In genomic region chr5:125401724-125402622, GRCh38 we compare ENCODE assay signal across 23 cellular contexts.
DNase-seq lines count a peak whose midpoint lies in the region; ATAC-seq and TF ChIP-seq lines count a peak whose summit lies in the region.
"Had no signal": no experiment of that assay in that cellular context is flagged by ENCODE, and none has a peak within 500 bp of the region (broad histone marks: within the 10 kb centered on the region; RNA-seq: fewer than 3 reads in every experiment).

No MANE protein-coding gene starts in this region.

- H3K4me3 ChIP-seq in fibroblast of mammary gland (ENCODE audit: control insufficient read depth, low read depth, low read length) (no peak overlapping the region), psoas muscle (no peak overlapping the region)
- H3K4me3 ChIP-seq: BLaER1 treated with 17β-estradiol and CSF1 and Interleukin-3, amounts not matched to agents 10 nM and 100 nM; colonic mucosa; upper lobe of right lung had no signal

- POLR2A ChIA-PET in RWPE1 (lab: Yijun Ruan, JAX; ENCODE audit: low non-redundant PET): no interaction called here

- intact Hi-C loops in activated naive CD4-positive, alpha-beta T cell treated with anti-CD3 and anti-CD28 coated beads for 36 hours (cut with micrococcal nuclease): no loop called here
- intact Hi-C loops in psoas muscle (cut with DNase I): no loop called here

- DNase-seq in HT-29 (ENCODE audit: low spot score): peak; percentile 62
- DNase-seq in RWPE1 (ENCODE audit: low spot score): peak; percentile 53
- DNase-seq in fibroblast of mammary gland (ENCODE audit: low read depth): peak; percentile 67
- DNase-seq in NCI-H2196 treated with DMSO at 0.1 percent for 48 hours (lab: John Stamatoyannopoulos, UW; ENCODE audit: unreplicated experiment): no peak
- no peak for DNase-seq in activated naive CD4-positive, alpha-beta T cell treated with anti-CD3 and anti-CD28 coated beads for 36 hours
- no peak for DNase-seq in activated naive CD4-positive, alpha-beta T cell treated with anti-CD3 and anti-CD28 coated beads, Interleukin-2, amount 10 ng/mL, durations not matched to agents 7 days and 5 days
- no peak for DNase-seq in psoas muscle
- DNase-seq: activated CD4-positive, CD25-positive, alpha-beta regulatory T cell treated with anti-CD3 and anti-CD28 coated beads, Interleukin-2, amount 50 U/mL, for 72 hours; activated CD8-positive, alpha-beta T cell treated with anti-CD3 and anti-CD28 coated beads for 36 hours; activated gamma-delta T cell treated with Interleukin-2 at 50 U/mL for 16 hours; colonic mucosa; effector memory CD4-positive, alpha-beta T cell; glutamatergic neuron; NCI-H1105 treated with DMSO at 0.1 percent for 48 hours; NCI-H2029; NCI-H345; NCI-H774; OCI-M1; T-helper 1 cell; upper lobe of right lung had no signal

- H3K4me1 Mint-ChIP-seq in activated naive CD4-positive, alpha-beta T cell treated with anti-CD3 and anti-CD28 coated beads for 36 hours (ENCODE audit: low read depth): no peaks in the 10 kb centered on the region
- H3K4me1 Mint-ChIP-seq in activated naive CD4-positive, alpha-beta T cell treated with anti-CD3 and anti-CD28 coated beads, Interleukin-2, amount 10 ng/mL, durations not matched to agents 7 days and 5 days: no peaks in the 10 kb centered on the region
- H3K4me1 Mint-ChIP-seq: memory B cell had no signal

- H3K9me3 Mint-ChIP-seq in activated naive CD4-positive, alpha-beta T cell treated with anti-CD3 and anti-CD28 coated beads for 36 hours: no peaks in the 10 kb centered on the region
- peaks cover 7% of the 10 kb centered on the region for H3K9me3 Mint-ChIP-seq in activated naive CD4-positive, alpha-beta T cell treated with anti-CD3 and anti-CD28 coated beads, Interleukin-2, amount 10 ng/mL, durations not matched to agents 7 days and 5 days

- TF ChIP-seq CTCF in 22Rv1 (IDR thresholded peaks at IDR 0.05) (no peak), RWPE1 (conservative IDR thresholded peaks at IDR 0.05; ENCODE audit: low read depth) (no peak), fibroblast of mammary gland (conservative IDR thresholded peaks at IDR 0.05; ENCODE audit: control insufficient read depth, insufficient read depth, low read depth, low read length) (no peak), psoas muscle (IDR thresholded peaks at IDR 0.05) (no peak)

- 70 to 87% (median 84%) methylated on average over 5 of the region's 5 CpGs for WGBS in psoas muscle, 3 donors

- H3K36me3 ChIP-seq in psoas muscle (ENCODE audit: insufficient read depth in 1 of 2, low read depth in 1 of 2): no peaks in the 10 kb centered on the region
- H3K36me3 ChIP-seq: BLaER1 treated with 17β-estradiol and CSF1 and Interleukin-3, amounts not matched to agents 10 nM and 100 nM; colonic mucosa; upper lobe of right lung had no signal

- H3K27ac ChIP-seq in 22Rv1: peak overlapping the region; percentile 37
- H3K27ac ChIP-seq in RWPE1: no peak overlapping the region
- no peak overlapping the region for H3K27ac ChIP-seq in psoas muscle
- H3K27ac ChIP-seq: BLaER1 treated with 17β-estradiol and CSF1 and Interleukin-3, amounts not matched to agents 10 nM and 100 nM; colonic mucosa; upper lobe of right lung had no signal

- no peak overlapping the region for H3K27ac Mint-ChIP-seq in activated naive CD4-positive, alpha-beta T cell treated with anti-CD3 and anti-CD28 coated beads for 36 hours
- H3K27ac Mint-ChIP-seq in activated naive CD4-positive, alpha-beta T cell treated with anti-CD3 and anti-CD28 coated beads, Interleukin-2, amount 10 ng/mL, durations not matched to agents 7 days and 5 days: no peak overlapping the region
- H3K27ac Mint-ChIP-seq: activated CD8-positive, alpha-beta T cell treated with anti-CD3 and anti-CD28 coated beads for 36 hours; memory B cell had no signal

- no peaks in the 10 kb centered on the region for H3K36me3 Mint-ChIP-seq in activated naive CD4-positive, alpha-beta T cell treated with anti-CD3 and anti-CD28 coated beads for 36 hours (ENCODE audit: low read depth)
- no peaks in the 10 kb centered on the region for H3K36me3 Mint-ChIP-seq in activated naive CD4-positive, alpha-beta T cell treated with anti-CD3 and anti-CD28 coated beads, Interleukin-2, amount 10 ng/mL, durations not matched to agents 7 days and 5 days
- H3K36me3 Mint-ChIP-seq: memory B cell had no signal

- H3K27me3 Mint-ChIP-seq in activated naive CD4-positive, alpha-beta T cell treated with anti-CD3 and anti-CD28 coated beads for 36 hours (ENCODE audit: low read depth): no peaks in the 10 kb centered on the region
- H3K27me3 Mint-ChIP-seq in activated naive CD4-positive, alpha-beta T cell treated with anti-CD3 and anti-CD28 coated beads, Interleukin-2, amount 10 ng/mL, durations not matched to agents 7 days and 5 days: no peaks in the 10 kb centered on the region
- H3K27me3 Mint-ChIP-seq: activated CD8-positive, alpha-beta T cell treated with anti-CD3 and anti-CD28 coated beads for 36 hours; memory B cell had no signal

- peaks cover 8% of the 10 kb centered on the region for H3K9me3 ChIP-seq in psoas muscle
- H3K9me3 ChIP-seq: colonic mucosa, upper lobe of right lung had no signal

- H3K4me1 ChIP-seq in psoas muscle: no peaks in the 10 kb centered on the region
- H3K4me1 ChIP-seq: BLaER1 treated with 17β-estradiol and CSF1 and Interleukin-3, amounts not matched to agents 10 nM and 100 nM; colonic mucosa; upper lobe of right lung had no signal

- ATAC-seq in psoas muscle: no peak
- ATAC-seq: activated CD8-positive, alpha-beta T cell treated with anti-CD3 and anti-CD28 coated beads for 36 hours; upper lobe of right lung had no signal

- no peak overlapping the region for H3K4me3 Mint-ChIP-seq in activated naive CD4-positive, alpha-beta T cell treated with anti-CD3 and anti-CD28 coated beads for 36 hours
- no peak overlapping the region for H3K4me3 Mint-ChIP-seq in activated naive CD4-positive, alpha-beta T cell treated with anti-CD3 and anti-CD28 coated beads, Interleukin-2, amount 10 ng/mL, durations not matched to agents 7 days and 5 days
- H3K4me3 Mint-ChIP-seq: activated CD8-positive, alpha-beta T cell treated with anti-CD3 and anti-CD28 coated beads for 36 hours; memory B cell had no signal

- CTCF ChIA-PET in RWPE1 (lab: Yijun Ruan, JAX): no interaction called here
- CTCF ChIA-PET in activated naive CD4-positive, alpha-beta T cell treated with anti-CD3 and anti-CD28 coated beads for 36 hours (lab: Charles Lee): no interaction called here
- CTCF ChIA-PET in activated naive CD4-positive, alpha-beta T cell treated with anti-CD3 and anti-CD28 coated beads, Interleukin-2, amount 10 ng/mL, durations not matched to agents 7 days and 5 days (lab: Charles Lee): no interaction called here

- no peaks in the 10 kb centered on the region for H3K27me3 ChIP-seq in psoas muscle (ENCODE audit: insufficient read depth in 3 of 3, low read length in 2 of 3)
- H3K27me3 ChIP-seq: BLaER1 treated with 17β-estradiol and CSF1 and Interleukin-3, amounts not matched to agents 10 nM and 100 nM; colonic mucosa; upper lobe of right lung had no signal

Comparison
In these comparisons a context has a peak if more than half of its experiments do, and no peak if none do; other contexts are left out.
1. DNase-seq: peak in HT-29 (single experiment), RWPE1 (single experiment) and fibroblast of mammary gland (single experiment); none in NCI-H2196 treated with DMSO at 0.1 percent for 48 hours (single experiment), activated naive CD4-positive, alpha-beta T cell treated with anti-CD3 and anti-CD28 coated beads for 36 hours (single experiment), activated naive CD4-positive, alpha-beta T cell treated with anti-CD3 and anti-CD28 coated beads, Interleukin-2, amount 10 ng/mL, durations not matched to agents 7 days and 5 days (single experiment) and psoas muscle (0 of 2).